21 cellular contexts compared by ENCODE assay signal in genomic region chr11:83125577-83125976, GRCh38.
"Had no signal": no experiment of that assay in that cellular context is flagged by ENCODE, and none has a peak within 500 bp of the region (broad histone marks: within the 10 kb centered on the region; RNA-seq: fewer than 3 reads in every experiment).

No MANE protein-coding gene starts in this region.

- H3K9me3 ChIP-seq: MG63, SJCRH30 had no signal

- DNase-seq: Karpas-422, KG1, MG63, NCI-H1092, NCI-H1105 treated with DMSO at 0.1 percent for 48 hours, NCI-H1417 treated with DMSO at 0.1 percent for 48 hours, NCI-H146, NCI-H187, NCI-H2029, NCI-H2081 treated with DMSO at 0.1 percent for 48 hours, NCI-H2171, NCI-H226, NCI-H446, NCI-H510A, NCI-H524 treated with DMSO at 0.1 percent for 48 hours, NCI-H774, RPMI8226, SHP77 treated with DMSO at 0.1 percent for 48 hours, SJCRH30 had no signal

- H3K4me3 ChIP-seq: MG63, SJCRH30 had no signal

- H3K27me3 ChIP-seq: MG63, SJCRH30 had no signal

- H3K4me1 ChIP-seq: SJCRH30 had no signal

- H3K27ac ChIP-seq: SJCRH30 had no signal

- H3K36me3 ChIP-seq: MG63, SJCRH30 had no signal

- FAIRE-seq: RCC 7860 had no signal

- ATAC-seq: SK-N-SH treated with all-trans-retinoic acid at 6 μM for 48 hours had no signal
